Comparison of ENCODE assay signal across 2 cellular contexts in genomic region chr21:33414068-33414467, GRCh38.
A peak's percentile ranks its signal among the peaks of the same experiment; 100 is the strongest.
TF ChIP-seq lines count a peak whose summit lies in the region.

No MANE protein-coding gene starts in this region.

TF ChIP-seq in GM23338, 12 proteins besides CTCF, POLR2A, EP300 and RAD21:
- no peak for TF ChIP-seq ZNF331 (CRISPR knock-in tag; IDR thresholded peaks at IDR 0.05; ENCODE audit: low read depth)
- TF ChIP-seq EZH2 (IDR thresholded peaks at IDR 0.05; ENCODE audit: low read depth, unreplicated experiment): no peak
- TF ChIP-seq EZH2phosphoT487 (IDR thresholded peaks at IDR 0.05; ENCODE audit: unreplicated experiment): no peak
- TF ChIP-seq STAT1 (IDR thresholded peaks at IDR 0.05; ENCODE audit: unreplicated experiment): no peak
- TF ChIP-seq JUNB (IDR thresholded peaks at IDR 0.05; ENCODE audit: unreplicated experiment): no peak
- TF ChIP-seq ZNF462 (CRISPR knock-in tag; IDR thresholded peaks at IDR 0.05): no peak
- no peak for TF ChIP-seq NANOG (IDR thresholded peaks at IDR 0.05; ENCODE audit: borderline replicate concordance)
- no peak for TF ChIP-seq POLR2AphosphoS5 (IDR thresholded peaks at IDR 0.05; ENCODE audit: low read depth)
- TF ChIP-seq ZNF114 (CRISPR knock-in tag; IDR thresholded peaks at IDR 0.05): no peak
- TF ChIP-seq REST (IDR thresholded peaks at IDR 0.05; ENCODE audit: unreplicated experiment): no peak
- TF ChIP-seq CREB1 (CRISPR knock-in tag; IDR thresholded peaks at IDR 0.05; ENCODE audit: low read depth): no peak
- TF ChIP-seq ETS1 (IDR thresholded peaks at IDR 0.05): no peak

TF ChIP-seq in K562, 482 proteins besides CTCF, POLR2A, EP300 and RAD21:
- TF ChIP-seq ATF7 (IDR thresholded peaks at IDR 0.05) (no peak), YY1 (IDR thresholded peaks at IDR 0.05; ENCODE audit: borderline replicate concordance in 1 of 3, control insufficient read depth in 1 of 3, extremely low read depth in 1 of 3, insufficient read depth in 3 of 3, insufficient read length in 1 of 3, insufficient replicate concordance in 2 of 3, low read depth in 1 of 3, low read length in 2 of 3) (no peak), ZNF3 (CRISPR knock-in tag; IDR thresholded peaks at IDR 0.05) (no peak), ZNF121 (CRISPR knock-in tag; conservative IDR thresholded peaks at IDR 0.05) (no peak), ZNF699 (CRISPR knock-in tag; IDR thresholded peaks at IDR 0.05; ENCODE audit: insufficient replicate concordance) (no peak), KLF10 (CRISPR knock-in tag; IDR thresholded peaks at IDR 0.05) (no peak), MEIS2 (IDR thresholded peaks at IDR 0.05; ENCODE audit: partially characterized antibody) (no peak), TFE3 (CRISPR knock-in tag; IDR thresholded peaks at IDR 0.05) (peak; percentile 72), DDX20 (tag; IDR thresholded peaks at IDR 0.05; ENCODE audit: low read depth) (no peak)
